In the genomic region with DNA sequence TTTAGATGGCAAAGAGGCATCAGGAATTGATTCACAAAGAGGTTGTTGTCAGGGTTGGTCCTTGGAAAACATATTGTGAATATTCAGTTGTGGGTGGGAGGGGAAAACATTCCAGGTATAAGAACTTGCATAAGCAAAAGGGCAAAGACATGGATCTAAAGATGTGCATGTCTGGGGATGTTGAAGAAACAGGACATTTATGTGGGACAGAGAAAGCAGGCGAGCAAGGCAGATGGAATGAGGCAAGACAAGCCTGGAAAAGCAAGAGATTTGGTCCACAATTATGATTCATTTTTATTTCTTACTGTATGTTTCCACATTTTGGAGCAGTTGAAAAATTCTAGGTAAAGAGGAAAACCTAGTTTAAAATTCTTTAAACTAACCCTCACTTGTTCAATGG, we compare ENCODE assay signal across 4 cellular contexts.
"Had no signal": no experiment of that assay in that cellular context is flagged by ENCODE, and none has a peak within 500 bp of the region (broad histone marks: within the 10 kb centered on the region; RNA-seq: fewer than 3 reads in every experiment).

No MANE protein-coding gene starts in this region.

- H3K4me2 ChIP-seq: GM23338 had no signal

- H3K4me3 Mint-ChIP-seq: GM23338, H9 had no signal

- H3K27ac Mint-ChIP-seq: GM23338, H9 had no signal

- H3K4me1 Mint-ChIP-seq: GM23338, H9 had no signal

- DNase-seq: H9, HCEC 1CT, IMR-90 had no signal

- H2AFZ ChIP-seq: GM23338 had no signal

- H3K4me3 ChIP-seq: GM23338 had no signal
